ENCODE assay signal across 23 cellular contexts in genomic region chr9:114495992-114496391, GRCh38.
"Had no signal": no experiment of that assay in that cellular context is flagged by ENCODE, and none has a peak within 500 bp of the region (broad histone marks: within the 10 kb centered on the region; RNA-seq: fewer than 3 reads in every experiment).

No MANE protein-coding gene starts in this region.

- H3K4me1 ChIP-seq: colonic mucosa, foreskin keratinocyte, lower lobe of right lung, parathyroid adenoma had no signal

- H3K27ac Mint-ChIP-seq: activated CD8-positive, alpha-beta T cell treated with anti-CD3 and anti-CD28 coated beads for 36 hours; activated naive CD8-positive, alpha-beta T cell treated with anti-CD3 and anti-CD28 coated beads for 36 hours; endodermal cell; T-helper 2 cell treated with Interferon-gamma antibody and Interleukin-4, amounts not matched to agents 5 μg/mL and 100 μg/mL, for 36 hours had no signal

- DNase-seq: activated CD4-positive, alpha-beta T cell treated with anti-CD3 and anti-CD28 coated beads for 48 hours; activated CD4-positive, CD25-positive, alpha-beta regulatory T cell; activated CD8-positive, alpha-beta T cell treated with anti-CD3 and anti-CD28 coated beads for 36 hours; activated naive CD4-positive, alpha-beta T cell; activated naive CD8-positive, alpha-beta T cell treated with anti-CD3 and anti-CD28 coated beads for 36 hours; activated T-cell treated with anti-CD3 and anti-CD28 coated beads, Interleukin-2, amount 50 U/mL, for 1 hour; amygdala; body of pancreas; central memory CD4-positive, alpha-beta T cell; colonic mucosa; endodermal cell; foreskin keratinocyte; islet precursor cell; left colon; lower lobe of right lung; natural killer cell; stimulated activated CD8-positive, alpha-beta memory T cell treated with anti-CD3 and anti-CD28 coated beads, Interleukin-4, amount 100 ng/mL, for 48 hours; stimulated activated naive CD4-positive, alpha-beta T cell treated with Interleukin-2 at 50 U/mL for 16 hours; thyroid gland had no signal

- H3K4me3 Mint-ChIP-seq: activated CD8-positive, alpha-beta T cell treated with anti-CD3 and anti-CD28 coated beads for 36 hours; activated naive CD8-positive, alpha-beta T cell treated with anti-CD3 and anti-CD28 coated beads for 36 hours; activated T-helper 17 cell treated with anti-CD3 and anti-CD28 coated beads, Interleukin-2, amount 50 U/mL, for 72 hours; endodermal cell; natural killer cell; T-helper 2 cell treated with Interferon-gamma antibody and Interleukin-4, amounts not matched to agents 5 μg/mL and 100 μg/mL, for 36 hours had no signal

- H3K9me3 Mint-ChIP-seq: activated CD8-positive, alpha-beta T cell treated with anti-CD3 and anti-CD28 coated beads for 36 hours; activated naive CD8-positive, alpha-beta T cell treated with anti-CD3 and anti-CD28 coated beads for 36 hours; activated T-helper 17 cell treated with anti-CD3 and anti-CD28 coated beads, Interleukin-2, amount 50 U/mL, for 72 hours; endodermal cell; natural killer cell; T-helper 2 cell treated with Interferon-gamma antibody and Interleukin-4, amounts not matched to agents 5 μg/mL and 100 μg/mL, for 36 hours had no signal

- H3K36me3 ChIP-seq: colonic mucosa, lower lobe of right lung, neutrophil, thyroid gland had no signal

- H2AFZ ChIP-seq: parathyroid adenoma had no signal

- H3K4me3 ChIP-seq: body of pancreas, colonic mucosa, lower lobe of right lung, thyroid gland had no signal

- H3K9me3 ChIP-seq: body of pancreas, colonic mucosa, lower lobe of right lung, neutrophil, thyroid gland had no signal

- H3K4me1 Mint-ChIP-seq: activated T-helper 17 cell treated with anti-CD3 and anti-CD28 coated beads, Interleukin-2, amount 50 U/mL, for 72 hours had no signal

- H3K36me3 Mint-ChIP-seq: natural killer cell had no signal

- H3K27me3 Mint-ChIP-seq: activated CD8-positive, alpha-beta T cell treated with anti-CD3 and anti-CD28 coated beads for 36 hours; activated naive CD8-positive, alpha-beta T cell treated with anti-CD3 and anti-CD28 coated beads for 36 hours; activated T-helper 17 cell treated with anti-CD3 and anti-CD28 coated beads, Interleukin-2, amount 50 U/mL, for 72 hours had no signal

- H3K9ac ChIP-seq: parathyroid adenoma had no signal

- H3K27me3 ChIP-seq: body of pancreas, colonic mucosa, thyroid gland had no signal

- H3K27ac ChIP-seq: body of pancreas, colonic mucosa, foreskin keratinocyte, lower lobe of right lung, neutrophil, parathyroid adenoma had no signal
